In genomic region chr14:87797001-87797400, GRCh38 we compare ENCODE assay signal across 30 cellular contexts.
"Had no signal": no experiment of that assay in that cellular context is flagged by ENCODE, and none has a peak within 500 bp of the region (broad histone marks: within the 10 kb centered on the region; RNA-seq: fewer than 3 reads in every experiment).

No MANE protein-coding gene starts in this region.

- ATAC-seq: activated CD4-positive, alpha-beta T cell treated with anti-CD3 and anti-CD28 coated beads for 36 hours; activated CD8-positive, alpha-beta memory T cell treated with anti-CD3 and anti-CD28 coated beads, Interleukin-2, amount 10 ng/mL, durations not matched to agents 7 days and 5 days; activated CD8-positive, alpha-beta T cell treated with anti-CD3 and anti-CD28 coated beads, Interleukin-2, amount 10 ng/mL, durations not matched to agents 7 days and 5 days; activated naive CD8-positive, alpha-beta T cell treated with anti-CD3 and anti-CD28 coated beads, Interleukin-2, amount 50 U/mL, for 24 hours; esophagus mucosa; heart right ventricle; left lung; mucosa of descending colon; sciatic nerve; stimulated activated effector memory CD8-positive, alpha-beta T cell treated with anti-CD3 and anti-CD28 coated beads, Interleukin-12 subunit alpha, Interleukin-12 subunit beta, amount 100 ng/mL, for 72 hours had no signal

- H3K4me3 ChIP-seq: breast epithelium, heart right ventricle, left lung, lung, mucosa of descending colon, ovary, skin epidermis, thyroid gland, upper lobe of left lung had no signal

- H3K36me3 Mint-ChIP-seq: activated CD8-positive, alpha-beta memory T cell treated with anti-CD3 and anti-CD28 coated beads, Interleukin-2, amount 10 ng/mL, durations not matched to agents 7 days and 5 days; activated naive CD4-positive, alpha-beta T cell treated with anti-CD3 and anti-CD28 coated beads, Interleukin-2, amount 50 U/mL, for 24 hours; natural killer cell treated with Interleukin-12 subunit alpha and Interleukin-12 subunit beta and Interleukin-15 and Interleukin-18, amount 100 ng/mL, for 72 hours; stimulated activated effector memory CD8-positive, alpha-beta T cell treated with anti-CD3 and anti-CD28 coated beads, Interleukin-12 subunit alpha, Interleukin-12 subunit beta, amount 100 ng/mL, for 72 hours had no signal

- H3K9me3 ChIP-seq: breast epithelium, heart right ventricle, left lung, mucosa of descending colon, neutrophil, ovary, thyroid gland, upper lobe of left lung had no signal

- H3K36me3 ChIP-seq: breast epithelium, heart right ventricle, left lung, neutrophil, ovary, thyroid gland, upper lobe of left lung had no signal

- H3K27ac Mint-ChIP-seq: activated CD4-positive, alpha-beta T cell treated with anti-CD3 and anti-CD28 coated beads for 36 hours; activated CD8-positive, alpha-beta memory T cell treated with anti-CD3 and anti-CD28 coated beads, Interleukin-2, amount 10 ng/mL, durations not matched to agents 7 days and 5 days; activated CD8-positive, alpha-beta T cell treated with anti-CD3 and anti-CD28 coated beads, Interleukin-2, amount 10 ng/mL, durations not matched to agents 7 days and 5 days; activated naive CD4-positive, alpha-beta T cell treated with anti-CD3 and anti-CD28 coated beads, Interleukin-2, amount 50 U/mL, for 24 hours; activated naive CD8-positive, alpha-beta T cell treated with anti-CD3 and anti-CD28 coated beads, Interleukin-2, amount 50 U/mL, for 24 hours; activated T-helper 2 cell treated with anti-CD3 and anti-CD28 coated beads, Interferon-gamma antibody, Interleukin-2, Interleukin-4, amounts not matched to agents 10 μg/mL and 5 μg/mL and 100 μg/mL, durations not matched to agents 14 hours and 24 hours and 36 hours; natural killer cell treated with Interleukin-12 subunit alpha and Interleukin-12 subunit beta and Interleukin-15 and Interleukin-18, amount 100 ng/mL, for 72 hours; progenitor cell of endocrine pancreas; stimulated activated effector memory CD8-positive, alpha-beta T cell treated with anti-CD3 and anti-CD28 coated beads, Interleukin-12 subunit alpha, Interleukin-12 subunit beta, amount 100 ng/mL, for 72 hours; stimulated activated naive CD8-positive, alpha-beta T cell treated with anti-CD3 and anti-CD28 coated beads, Interleukin-15, Interleukin-2, amounts not matched to agents 100 ng/mL and 50 ng/mL, for 24 hours had no signal

- H3K4me1 Mint-ChIP-seq: activated CD4-positive, alpha-beta T cell treated with anti-CD3 and anti-CD28 coated beads for 36 hours; activated CD8-positive, alpha-beta memory T cell treated with anti-CD3 and anti-CD28 coated beads, Interleukin-2, amount 10 ng/mL, durations not matched to agents 7 days and 5 days; activated naive CD4-positive, alpha-beta T cell treated with anti-CD3 and anti-CD28 coated beads, Interleukin-2, amount 50 U/mL, for 24 hours; activated naive CD8-positive, alpha-beta T cell treated with anti-CD3 and anti-CD28 coated beads, Interleukin-2, amount 50 U/mL, for 24 hours; stimulated activated effector memory CD8-positive, alpha-beta T cell treated with anti-CD3 and anti-CD28 coated beads, Interleukin-12 subunit alpha, Interleukin-12 subunit beta, amount 100 ng/mL, for 72 hours had no signal

- H3K9me3 Mint-ChIP-seq: activated naive CD8-positive, alpha-beta T cell treated with anti-CD3 and anti-CD28 coated beads, Interleukin-2, amount 50 U/mL, for 24 hours; activated T-helper 2 cell treated with anti-CD3 and anti-CD28 coated beads, Interferon-gamma antibody, Interleukin-2, Interleukin-4, amounts not matched to agents 10 μg/mL and 5 μg/mL and 100 μg/mL, durations not matched to agents 14 hours and 24 hours and 36 hours; natural killer cell treated with Interleukin-12 subunit alpha and Interleukin-12 subunit beta and Interleukin-15 and Interleukin-18, amount 100 ng/mL, for 72 hours; stimulated activated effector memory CD8-positive, alpha-beta T cell treated with anti-CD3 and anti-CD28 coated beads, Interleukin-12 subunit alpha, Interleukin-12 subunit beta, amount 100 ng/mL, for 72 hours; stimulated activated naive CD8-positive, alpha-beta T cell treated with anti-CD3 and anti-CD28 coated beads, Interleukin-15, Interleukin-2, amounts not matched to agents 100 ng/mL and 50 ng/mL, for 24 hours had no signal

- H3K27me3 ChIP-seq: breast epithelium, left lung, neutrophil, ovary, thyroid gland, upper lobe of left lung had no signal

- H3K27ac ChIP-seq: breast epithelium, heart right ventricle, left lung, neutrophil, ovary, skin epidermis, thyroid gland, upper lobe of left lung had no signal

- DNase-seq: activated CD4-positive, alpha-beta T cell treated with anti-CD3 and anti-CD28 coated beads for 36 hours; activated CD4-positive, CD25-positive, alpha-beta regulatory T cell; activated CD8-positive, alpha-beta memory T cell treated with anti-CD3 and anti-CD28 coated beads, Interleukin-2, amount 10 ng/mL, durations not matched to agents 7 days and 5 days; activated CD8-positive, alpha-beta T cell treated with anti-CD3 and anti-CD28 coated beads, Interleukin-2, amount 10 ng/mL, durations not matched to agents 7 days and 5 days; activated naive CD8-positive, alpha-beta T cell treated with anti-CD3 and anti-CD28 coated beads, Interleukin-2, amount 50 U/mL, for 24 hours; activated T-cell treated with anti-CD3 and anti-CD28 coated beads, Interleukin-2, amount 50 U/mL, for 48 hours; amygdala; central memory CD4-positive, alpha-beta T cell; foreskin fibroblast; heart right ventricle; left lung; mucosa of descending colon; ovary; retina; stimulated activated CD4-positive, alpha-beta T cell treated with anti-CD3 and anti-CD28 coated beads, Interleukin-12 subunit alpha, Interleukin-12 subunit beta, amount 100 ng/mL, for 4 hours; stimulated activated CD4-positive, alpha-beta T cell treated with anti-CD3 and anti-CD28 coated beads, Interleukin-4, amount 100 ng/mL, for 24 hours; thyroid gland; upper lobe of left lung had no signal

- H3K4me3 Mint-ChIP-seq: activated CD4-positive, alpha-beta T cell treated with anti-CD3 and anti-CD28 coated beads for 36 hours; activated CD8-positive, alpha-beta memory T cell treated with anti-CD3 and anti-CD28 coated beads, Interleukin-2, amount 10 ng/mL, durations not matched to agents 7 days and 5 days; activated CD8-positive, alpha-beta T cell treated with anti-CD3 and anti-CD28 coated beads, Interleukin-2, amount 10 ng/mL, durations not matched to agents 7 days and 5 days; activated naive CD4-positive, alpha-beta T cell treated with anti-CD3 and anti-CD28 coated beads, Interleukin-2, amount 50 U/mL, for 24 hours; activated naive CD8-positive, alpha-beta T cell treated with anti-CD3 and anti-CD28 coated beads, Interleukin-2, amount 50 U/mL, for 24 hours; natural killer cell treated with Interleukin-12 subunit alpha and Interleukin-12 subunit beta and Interleukin-15 and Interleukin-18, amount 100 ng/mL, for 72 hours; stimulated activated effector memory CD8-positive, alpha-beta T cell treated with anti-CD3 and anti-CD28 coated beads, Interleukin-12 subunit alpha, Interleukin-12 subunit beta, amount 100 ng/mL, for 72 hours; stimulated activated naive CD8-positive, alpha-beta T cell treated with anti-CD3 and anti-CD28 coated beads, Interleukin-15, Interleukin-2, amounts not matched to agents 100 ng/mL and 50 ng/mL, for 24 hours had no signal
